13 cellular contexts compared by ENCODE assay signal in genomic region chr19:35167251-35168119, GRCh38. TPM values are rescaled to one million over a fixed set of nuclear protein-coding genes. Genes with fewer than 3 reads are reported as not detected.
DNase-seq lines count a peak whose midpoint lies in the region; ATAC-seq and TF ChIP-seq lines count a peak whose summit lies in the region.
"Had no signal": no experiment of that assay in that cellular context is flagged by ENCODE, and none has a peak within 500 bp of the region (broad histone marks: within the 10 kb centered on the region; RNA-seq: fewer than 3 reads in every experiment).

No MANE protein-coding gene starts in this region.

- POLR2A ChIA-PET in T-cell (lab: Charles Lee): interaction anchor here (0.6 to 1.1 kb wide), 3 partner anchors 13 to 26 kb away, joined by 3 to 7 read pairs (median 7); partner anchors contain the start of gene FXYD5 (in 1 of the 2)

- H3K9me3 ChIP-seq in esophagus (ENCODE audit: control insufficient read depth in 2 of 2, insufficient read depth in 1 of 2, low read depth in 1 of 2, low read length in 1 of 2): peaks cover 12 to 20% of the 10 kb centered on the region in 2 donors
- no peaks in the 10 kb centered on the region for H3K9me3 ChIP-seq in testis
- peaks cover 10% of the 10 kb centered on the region; the same call in 1 of the 2 replicates for H3K9me3 ChIP-seq in MG63
- H3K9me3 ChIP-seq: pancreas had no signal

- H3K4me1 ChIP-seq in esophagus (ENCODE audit: control insufficient read depth in 2 of 2, insufficient read depth in 2 of 2, low read length in 1 of 2): peaks cover 7 to 8% of the 10 kb centered on the region in 2 donors
- H3K4me1 ChIP-seq in testis: no peaks in the 10 kb centered on the region
- H3K4me1 ChIP-seq: pancreas had no signal

- H3K27me3 Mint-ChIP-seq in T-cell: no peaks in the 10 kb centered on the region

- H3K9me3 Mint-ChIP-seq in T-cell: peaks cover 0 to 15% (median 6%) of the 10 kb centered on the region in 3 donors

- H3K36me3 Mint-ChIP-seq in T-cell: peaks cover 58% of the 10 kb centered on the region

- ATAC-seq in Right ventricle myocardium superior (ENCODE audit: poor library complexity) (no peak), T-cell (replicated peaks in 1 of 4) (peak; percentile 17 to 56 (median 43)), SK-N-SH treated with all-trans-retinoic acid at 6 μM for 48 hours (no peak)
- ATAC-seq: left cardiac atrium had no signal

- H3K27me3 ChIP-seq in esophagus (ENCODE audit: control insufficient read depth in 1 of 2, insufficient read depth in 2 of 2, low read length in 2 of 2) (no peaks in the 10 kb centered on the region), testis (no peaks in the 10 kb centered on the region), MG63 (no peaks in the 10 kb centered on the region)
- H3K27me3 ChIP-seq: pancreas had no signal

- peak overlapping the region; percentile 13 to 60 (median 34) for H3K4me3 Mint-ChIP-seq in T-cell
- H3K4me3 Mint-ChIP-seq: HFFc6 had no signal

- peak overlapping the region; percentile 93 to 97 for H3K27ac Mint-ChIP-seq in T-cell

- DNase-seq in cardiac septum (ENCODE audit: low spot score) (peak; percentile 47), Right ventricle myocardium superior (no peak), T-cell (peak in 6 of 34 experiments; percentile 15 to 29 (median 24)), ureter (ENCODE audit: low spot score) (peak; percentile 33), testis (no peak), MG63 (no peak)
- DNase-seq: C1 segment of cervical spinal cord, left cardiac atrium, pancreas had no signal

- 53 to 67% methylated on average over 5 of the region's 5 CpGs for WGBS in esophagus, 2 donors
- WGBS in testis, 2 donors: 82 to 83% methylated on average over 5 of the region's 5 CpGs

- TF ChIP-seq POLR2A in testis (IDR thresholded peaks at IDR 0.05): no peak

- TF ChIP-seq CTCF in testis (IDR thresholded peaks at IDR 0.05): no peak

- H3K27ac ChIP-seq in esophagus (ENCODE audit: low read depth in 2 of 2, low read length in 1 of 2) (peak overlapping the region; percentile 55 to 71), testis (no peak overlapping the region)
- H3K27ac ChIP-seq: pancreas had no signal

- peaks cover 47 to 56% (median 52%) of the 10 kb centered on the region in 3 donors for H3K4me1 Mint-ChIP-seq in T-cell

- CTCF ChIA-PET in T-cell (lab: Charles Lee): interaction anchor here in 1 of 2 donors (0.6 to 0.9 kb wide), 2 partner anchors 14 to 136 kb away, joined by 3 to 5 read pairs; partner anchors contain the start of gene FXYD5

- intact Hi-C loops in cardiac septum (cut with DNase I): no loop called here
- intact Hi-C loops in Right ventricle myocardium superior (cut with DNase I): no loop called here
- intact Hi-C loops in testis (cut with DNase I; ENCODE audit: low total_unique reads): no loop called here

- H3K4me3 ChIP-seq in esophagus (ENCODE audit: low read depth in 1 of 2, low read length in 2 of 2) (no peak overlapping the region), testis (no peak overlapping the region), MG63 (no peak overlapping the region)
- H3K4me3 ChIP-seq: pancreas had no signal

- peaks cover 10 to 11% of the 10 kb centered on the region in 2 donors for H3K36me3 ChIP-seq in esophagus (ENCODE audit: control insufficient read depth in 2 of 2, insufficient read depth in 2 of 2, low read length in 1 of 2)
- no peaks in the 10 kb centered on the region for H3K36me3 ChIP-seq in testis (ENCODE audit: low read depth, missing control alignments)
- H3K36me3 ChIP-seq in MG63: peaks cover 71% of the 10 kb centered on the region
- H3K36me3 ChIP-seq: pancreas had no signal

TF ChIP-seq in SK-N-SH treated with all-trans-retinoic acid at 6 μM for 48 hours, 23 proteins besides CTCF, POLR2A, EP300 and RAD21:
- no peak for TF ChIP-seq RARB (CRISPR knock-in tag; IDR thresholded peaks at IDR 0.05)
- TF ChIP-seq ZNF70 (CRISPR knock-in tag; IDR thresholded peaks at IDR 0.05): no peak
- no peak for TF ChIP-seq ZFP30 (CRISPR knock-in tag; IDR thresholded peaks at IDR 0.05)
- TF ChIP-seq ZC3H10 (CRISPR knock-in tag; IDR thresholded peaks at IDR 0.05): no peak
- TF ChIP-seq ZFP3 (CRISPR knock-in tag; IDR thresholded peaks at IDR 0.05): no peak
- TF ChIP-seq, protein P1, sequence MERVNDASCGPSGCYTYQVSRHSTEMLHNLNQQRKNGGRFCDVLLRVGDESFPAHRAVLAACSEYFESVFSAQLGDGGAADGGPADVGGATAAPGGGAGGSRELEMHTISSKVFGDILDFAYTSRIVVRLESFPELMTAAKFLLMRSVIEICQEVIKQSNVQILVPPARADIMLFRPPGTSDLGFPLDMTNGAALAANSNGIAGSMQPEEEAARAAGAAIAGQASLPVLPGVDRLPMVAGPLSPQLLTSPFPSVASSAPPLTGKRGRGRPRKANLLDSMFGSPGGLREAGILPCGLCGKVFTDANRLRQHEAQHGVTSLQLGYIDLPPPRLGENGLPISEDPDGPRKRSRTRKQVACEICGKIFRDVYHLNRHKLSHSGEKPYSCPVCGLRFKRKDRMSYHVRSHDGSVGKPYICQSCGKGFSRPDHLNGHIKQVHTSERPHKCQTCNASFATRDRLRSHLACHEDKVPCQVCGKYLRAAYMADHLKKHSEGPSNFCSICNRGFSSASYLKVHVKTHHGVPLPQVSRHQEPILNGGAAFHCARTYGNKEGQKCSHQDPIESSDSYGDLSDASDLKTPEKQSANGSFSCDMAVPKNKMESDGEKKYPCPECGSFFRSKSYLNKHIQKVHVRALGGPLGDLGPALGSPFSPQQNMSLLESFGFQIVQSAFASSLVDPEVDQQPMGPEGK (CRISPR knock-in tag; IDR thresholded peaks at IDR 0.05; ENCODE audit: borderline replicate concordance): no peak
- no peak for TF ChIP-seq ZNF565 (CRISPR knock-in tag; conservative IDR thresholded peaks at IDR 0.05; ENCODE audit: low read depth)
- TF ChIP-seq, protein P2, sequence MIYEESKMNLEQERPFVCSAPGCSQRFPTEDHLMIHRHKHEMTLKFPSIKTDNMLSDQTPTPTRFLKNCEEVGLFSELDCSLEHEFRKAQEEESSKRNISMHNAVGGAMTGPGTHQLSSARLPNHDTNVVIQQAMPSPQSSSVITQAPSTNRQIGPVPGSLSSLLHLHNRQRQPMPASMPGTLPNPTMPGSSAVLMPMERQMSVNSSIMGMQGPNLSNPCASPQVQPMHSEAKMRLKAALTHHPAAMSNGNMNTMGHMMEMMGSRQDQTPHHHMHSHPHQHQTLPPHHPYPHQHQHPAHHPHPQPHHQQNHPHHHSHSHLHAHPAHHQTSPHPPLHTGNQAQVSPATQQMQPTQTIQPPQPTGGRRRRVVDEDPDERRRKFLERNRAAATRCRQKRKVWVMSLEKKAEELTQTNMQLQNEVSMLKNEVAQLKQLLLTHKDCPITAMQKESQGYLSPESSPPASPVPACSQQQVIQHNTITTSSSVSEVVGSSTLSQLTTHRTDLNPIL (CRISPR knock-in tag; IDR thresholded peaks at IDR 0.05; ENCODE audit: low read depth): no peak
TF ChIP-seq in SK-N-SH treated with all-trans-retinoic acid at 6 μM for 48 hours: peak in this region for 0.

RNA-seq across cellular contexts. Expression of gene FXYD5, which starts 12.9 kb away (rescaled TPM):
- total RNA-seq in cardiac septum (19.0 TPM), Right ventricle myocardium superior (20.9 TPM), T-cell (100 to 1,000 TPM; 440 to 616 (median 504) TPM), ureter (136 TPM), testis (10 to 100 TPM in 1 of 2 donors, 1 to 10 TPM in 1; 5.7 to 17.5 TPM)
- polyA plus RNA-seq in esophagus (10 to 100 TPM; 33.5 to 94.9 TPM), testis (ENCODE audit: insufficient read depth, low read depth, low replicate concordance) (38.1 TPM)
- 28.9 and 59.7 TPM in 2 replicates for total RNA-seq in MG63 (2014; rRNA removed; shearing (Covaris generic); ENCODE audit: low replicate concordance)

RNA-seq across cellular contexts. Expression of gene FXYD7, which starts 24.4 kb away (rescaled TPM):
- total RNA-seq in cardiac septum: not detected
- not detected for total RNA-seq in Right ventricle myocardium superior
- 10 to 100 TPM in 4 of 5 donors, 1 to 10 TPM in 1; 8.8 to 24.0 (median 12.6) TPM for total RNA-seq in T-cell
- polyA plus RNA-seq in esophagus: under 1 TPM; 0.09 to 0.14 TPM
- total RNA-seq in ureter: 0.62 TPM
- total RNA-seq in testis: 1 to 10 TPM in 1 of 2 donors, not detected in 1; 1.2 TPM
- polyA plus RNA-seq in testis (ENCODE audit: insufficient read depth, low read depth, low replicate concordance): 2.1 TPM
- total RNA-seq in MG63 (2014; rRNA removed; shearing (Covaris generic); ENCODE audit: low replicate concordance): not detected in 2 replicates
- total RNA-seq: bronchial epithelial cell, left cardiac atrium had no signal

RNA-seq across cellular contexts. Expression of gene FXYD1, which starts 28.9 kb away (rescaled TPM):
- total RNA-seq in cardiac septum: 613 TPM
- 580 TPM for total RNA-seq in Right ventricle myocardium superior
- total RNA-seq in T-cell: 1 to 10 TPM in 4 of 5 donors, under 1 TPM in 1; 0.70 to 7.7 (median 4.8) TPM
- 10 to 100 TPM; 13.2 to 21.4 TPM for polyA plus RNA-seq in esophagus
- 50.2 TPM for total RNA-seq in ureter
- 10 to 100 TPM in 1 of 2 donors, 1 to 10 TPM in 1; 2.3 to 11.1 TPM for total RNA-seq in testis
- 48.5 TPM for polyA plus RNA-seq in testis (ENCODE audit: insufficient read depth, low read depth, low replicate concordance)
- total RNA-seq in MG63 (2014; rRNA removed; shearing (Covaris generic); ENCODE audit: low replicate concordance): not detected in 2 replicates
- total RNA-seq: bronchial epithelial cell had no signal

RNA-seq across cellular contexts. Expression of gene LGI4, which starts 32.6 kb away (rescaled TPM):
- total RNA-seq in cardiac septum (8.1 TPM), Right ventricle myocardium superior (8.1 TPM), T-cell (1 to 10 TPM in 1 of 5 donors, under 1 TPM in 4; 0.15 to 1.1 (median 0.89) TPM), ureter (15.5 TPM), testis (1 to 10 TPM; 4.5 to 7.9 TPM)
- polyA plus RNA-seq in esophagus (1 to 10 TPM; 6.5 to 10.0 TPM), testis (ENCODE audit: insufficient read depth, low read depth, low replicate concordance) (4.5 TPM)
- total RNA-seq in MG63 (2014; rRNA removed; shearing (Covaris generic); ENCODE audit: low replicate concordance): 0.76 TPM in 1 of 2 replicates, not detected in the other
- total RNA-seq: bronchial epithelial cell had no signal

RNA-seq across cellular contexts. Expression of gene FXYD3, which starts 51.9 kb away (rescaled TPM):
- total RNA-seq in cardiac septum (not detected), Right ventricle myocardium superior (1.3 TPM), T-cell (1 to 10 TPM in 1 of 5 donors, under 1 TPM in 1, not detected in 3; 0.79 to 1.1 TPM), ureter (434 TPM), testis (1 to 10 TPM in 1 of 2 donors, not detected in 1; 2.6 TPM)
- polyA plus RNA-seq in esophagus (100 to 1,000 TPM; 630 to 697 TPM), testis (ENCODE audit: insufficient read depth, low read depth, low replicate concordance) (not detected)
- not detected in 2 replicates for total RNA-seq in MG63 (2014; rRNA removed; shearing (Covaris generic); ENCODE audit: low replicate concordance)
- total RNA-seq: HFFc6 had no signal

Comparison
In these comparisons a context has a peak if more than half of its experiments do, and no peak if none do; other contexts are left out.
1. DNase-seq: peak in cardiac septum (single experiment) and ureter (single experiment); none in Right ventricle myocardium superior (single experiment), testis (single experiment) and MG63 (single experiment).
2. ATAC-seq: peak in T-cell (4 of 4); none in Right ventricle myocardium superior (single experiment) and SK-N-SH treated with all-trans-retinoic acid at 6 μM for 48 hours (single experiment).
3. H3K27ac ChIP-seq: peak in esophagus (2 of 2); none in testis (0 of 2).
4. RNA of gene FXYD1, which starts 28.9 kb away (total RNA-seq): 613 TPM in cardiac septum (single experiment) and 580 TPM in Right ventricle myocardium superior (single experiment); 50.2 TPM in ureter (single experiment), 2.3 to 11.1 TPM in testis, 0.70 to 7.7 TPM in T-cell and not detected in MG63; every median in the first group is over 10 times any median in the second.